31 cellular contexts compared by ENCODE assay signal in the genomic region with DNA sequence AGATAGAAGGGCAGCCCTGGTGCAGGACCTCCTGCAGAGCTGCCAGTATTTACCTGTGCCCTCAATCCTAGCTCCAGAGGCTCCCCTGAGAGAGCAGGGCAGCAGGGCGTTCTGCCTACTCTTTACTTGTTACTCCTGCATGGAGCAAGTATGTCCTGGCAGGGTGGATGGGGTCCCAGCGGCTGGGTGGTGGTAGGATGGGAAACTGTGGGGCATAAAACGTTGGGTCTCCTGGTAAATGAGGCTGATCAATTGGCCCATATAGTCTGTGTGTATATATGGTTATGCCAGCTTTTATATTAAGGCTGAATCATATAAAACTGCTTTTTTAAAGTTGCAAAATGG.
"Had no signal": no experiment of that assay in that cellular context is flagged by ENCODE, and none has a peak within 500 bp of the region (broad histone marks: within the 10 kb centered on the region; RNA-seq: fewer than 3 reads in every experiment).

No MANE protein-coding gene starts in this region.

- H3K9me3 ChIP-seq: body of pancreas had no signal

- H3K4me1 Mint-ChIP-seq: activated B cell treated with CpG ODN at 0.5 μM for 24 hours; activated CD4-positive, alpha-beta T cell treated with anti-CD3 and anti-CD28 coated beads, Interleukin-2, amount 10 ng/mL, durations not matched to agents 24 days and 14 days; activated naive CD4-positive, alpha-beta T cell treated with anti-CD3 and anti-CD28 coated beads, Interleukin-2, amount 10 ng/mL, durations not matched to agents 7 days and 5 days; activated naive CD4-positive, alpha-beta T cell treated with anti-CD3 and anti-CD28 coated beads, Interleukin-2, amount 50 U/mL, for 24 hours; activated naive CD8-positive, alpha-beta T cell treated with anti-CD3 and anti-CD28 coated beads, Interleukin-2, amount 10 ng/mL, durations not matched to agents 7 days and 5 days had no signal

- H3K27ac Mint-ChIP-seq: activated B cell treated with CpG ODN at 0.5 μM for 24 hours; activated CD4-positive, alpha-beta memory T cell treated with anti-CD3 and anti-CD28 coated beads for 36 hours; activated CD4-positive, alpha-beta T cell treated with anti-CD3 and anti-CD28 coated beads, Interleukin-2, amount 10 ng/mL, durations not matched to agents 24 days and 14 days; activated CD8-positive, alpha-beta T cell treated with anti-CD3 and anti-CD28 coated beads for 36 hours; activated naive CD4-positive, alpha-beta T cell treated with anti-CD3 and anti-CD28 coated beads, Interleukin-2, amount 10 ng/mL, durations not matched to agents 7 days and 5 days; activated naive CD4-positive, alpha-beta T cell treated with anti-CD3 and anti-CD28 coated beads, Interleukin-2, amount 50 U/mL, for 24 hours; activated naive CD8-positive, alpha-beta T cell; activated naive CD8-positive, alpha-beta T cell treated with anti-CD3 and anti-CD28 coated beads, Interleukin-2, amount 10 ng/mL, durations not matched to agents 7 days and 5 days; activated T-cell treated with anti-CD3 and anti-CD28 coated beads, Interleukin-2, amount 50 U/mL, for 24 hours; activated T-helper 2 cell treated with anti-CD3 and anti-CD28 coated beads, Interferon-gamma antibody, Interleukin-2, Interleukin-4, amounts not matched to agents 10 μg/mL and 5 μg/mL and 100 μg/mL, durations not matched to agents 14 hours and 24 hours and 36 hours; T-helper 1 cell treated with Interleukin-12 subunit alpha and Interleukin-12 subunit beta and Interleukin-4 antibody, amounts not matched to agents 30 μg/mL and 1 μg/mL, for 36 hours; T-helper 2 cell treated with Interferon-gamma antibody and Interleukin-4, amounts not matched to agents 5 μg/mL and 100 μg/mL, for 36 hours had no signal

- H3K4me3 Mint-ChIP-seq: activated B cell treated with CpG ODN at 0.5 μM for 24 hours; activated CD4-positive, alpha-beta memory T cell treated with anti-CD3 and anti-CD28 coated beads for 36 hours; activated CD4-positive, alpha-beta T cell treated with anti-CD3 and anti-CD28 coated beads, Interleukin-2, amount 10 ng/mL, durations not matched to agents 24 days and 14 days; activated CD8-positive, alpha-beta T cell treated with anti-CD3 and anti-CD28 coated beads for 36 hours; activated naive CD4-positive, alpha-beta T cell treated with anti-CD3 and anti-CD28 coated beads, Interleukin-2, amount 10 ng/mL, durations not matched to agents 7 days and 5 days; activated naive CD4-positive, alpha-beta T cell treated with anti-CD3 and anti-CD28 coated beads, Interleukin-2, amount 50 U/mL, for 24 hours; activated naive CD8-positive, alpha-beta T cell; activated naive CD8-positive, alpha-beta T cell treated with anti-CD3 and anti-CD28 coated beads, Interleukin-2, amount 10 ng/mL, durations not matched to agents 7 days and 5 days; activated T-cell treated with anti-CD3 and anti-CD28 coated beads, Interleukin-2, amount 50 U/mL, for 24 hours; T-helper 1 cell treated with Interleukin-12 subunit alpha and Interleukin-12 subunit beta and Interleukin-4 antibody, amounts not matched to agents 30 μg/mL and 1 μg/mL, for 36 hours; T-helper 2 cell treated with Interferon-gamma antibody and Interleukin-4, amounts not matched to agents 5 μg/mL and 100 μg/mL, for 36 hours had no signal

- H3K27me3 ChIP-seq: adrenal gland, body of pancreas, brain microvascular endothelial cell, breast epithelium had no signal

- H3K27ac ChIP-seq: adrenal gland, body of pancreas, brain microvascular endothelial cell, breast epithelium, VCaP had no signal

- H3K4me1 ChIP-seq: adrenal gland, breast epithelium had no signal

- H3K27me3 Mint-ChIP-seq: activated B cell treated with CpG ODN at 0.5 μM for 24 hours; activated CD4-positive, alpha-beta T cell treated with anti-CD3 and anti-CD28 coated beads, Interleukin-2, amount 10 ng/mL, durations not matched to agents 24 days and 14 days; activated CD8-positive, alpha-beta T cell treated with anti-CD3 and anti-CD28 coated beads for 36 hours; activated naive CD4-positive, alpha-beta T cell treated with anti-CD3 and anti-CD28 coated beads, Interleukin-2, amount 50 U/mL, for 24 hours had no signal

- ATAC-seq: activated CD8-positive, alpha-beta T cell treated with anti-CD3 and anti-CD28 coated beads for 36 hours; body of pancreas had no signal

- H3K4me3 ChIP-seq: adrenal gland, body of pancreas, breast epithelium had no signal

- DNase-seq: activated B cell treated with CpG ODN at 0.5 μM for 24 hours; activated CD4-positive, alpha-beta memory T cell treated with anti-CD3 and anti-CD28 coated beads for 36 hours; activated CD4-positive, alpha-beta T cell treated with anti-CD3 and anti-CD28 coated beads for 4 hours; activated CD4-positive, alpha-beta T cell treated with anti-CD3 and anti-CD28 coated beads, Interleukin-2, amount 10 ng/mL, durations not matched to agents 24 days and 14 days; activated CD4-positive, alpha-beta T cell treated with anti-CD3 and anti-CD28 coated beads, Interleukin-2, amount 50 U/mL, for 1 hour; activated CD4-positive, alpha-beta T cell treated with anti-CD3 and anti-CD28 coated beads, Interleukin-2, amount 50 U/mL, for 4 hours; activated CD4-positive, CD25-positive, alpha-beta regulatory T cell treated with anti-CD3 and anti-CD28 coated beads, Interleukin-2, amount 50 U/mL, for 72 hours; activated CD8-positive, alpha-beta memory T cell treated with anti-CD3 and anti-CD28 coated beads, Interleukin-2, amount 50 U/mL, for 4 hours; activated CD8-positive, alpha-beta T cell treated with anti-CD3 and anti-CD28 coated beads for 36 hours; activated effector memory CD4-positive, alpha-beta T cell treated with Interleukin-2 at 50 U/mL for 16 hours; activated gamma-delta T cell; activated naive CD4-positive, alpha-beta T cell treated with anti-CD3 and anti-CD28 coated beads, Interleukin-2, amount 10 ng/mL, durations not matched to agents 7 days and 5 days; activated naive CD4-positive, alpha-beta T cell treated with Interleukin-2 at 50 U/mL for 16 hours; activated naive CD8-positive, alpha-beta T cell treated with anti-CD3 and anti-CD28 coated beads, Interleukin-2, amount 10 ng/mL, durations not matched to agents 7 days and 5 days; activated T-cell treated with anti-CD3 and anti-CD28 coated beads, Interleukin-2, amount 50 U/mL, for 24 hours; activated T-cell treated with anti-CD3 and anti-CD28 coated beads, Interleukin-2, amount 50 U/mL, for 48 hours; adrenal gland; amniotic stem cell; body of pancreas; brain microvascular endothelial cell; central memory CD4-positive, alpha-beta T cell; T-helper 1 cell; T-helper 2 cell; T-helper 9 cell had no signal

- H3K36me3 ChIP-seq: adrenal gland, brain microvascular endothelial cell, breast epithelium had no signal
